ENCODE assay signal across 21 cellular contexts in the genomic region with DNA sequence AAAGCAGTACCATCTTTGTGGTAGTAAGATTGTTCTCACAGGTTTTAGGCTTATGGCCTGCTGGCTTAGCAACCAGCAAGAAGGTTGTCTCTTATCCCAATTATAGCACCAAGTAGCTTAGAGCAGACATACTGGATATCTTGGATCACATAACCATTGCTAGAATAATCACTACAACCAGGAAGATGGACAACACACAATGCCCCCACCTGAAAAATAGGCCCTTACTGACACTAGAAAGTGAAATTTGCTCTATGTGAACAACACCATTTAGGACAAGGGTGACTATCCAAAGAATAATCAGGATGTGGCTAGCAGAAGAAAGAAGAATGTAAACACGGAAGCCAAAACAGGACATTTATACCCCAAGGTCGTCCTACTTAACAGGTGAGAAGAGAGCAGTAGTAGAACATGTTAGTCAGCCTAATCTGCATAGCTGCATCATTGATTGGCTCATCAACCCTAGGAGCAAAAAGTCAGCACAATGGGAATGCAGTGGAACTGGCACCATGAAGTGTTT.
DNase-seq lines count a peak whose midpoint lies in the region; ATAC-seq, FAIRE-seq and TF ChIP-seq lines count a peak whose summit lies in the region.
"Had no signal": no experiment of that assay in that cellular context is flagged by ENCODE, and none has a peak within 500 bp of the region (broad histone marks: within the 10 kb centered on the region; RNA-seq: fewer than 3 reads in every experiment).

No MANE protein-coding gene starts in this region.

- H3K4me2 ChIP-seq in H9 (ENCODE audit: insufficient read depth, insufficient read length, low read length) (no peak overlapping the region), H1 (ENCODE audit: insufficient read depth in 1 of 2, low read depth in 2 of 2, low read length in 2 of 2) (no peak overlapping the region)

- H4K91ac ChIP-seq in H9 (ENCODE audit: insufficient read length, low read depth, low read length) (no peak overlapping the region), H1 (replicated peaks; ENCODE audit: insufficient read length, low read length) (no peak overlapping the region)

- H2BK15ac ChIP-seq in H9 (ENCODE audit: low read depth, low read length) (no peak overlapping the region), H1 (ENCODE audit: low read length) (no peak overlapping the region)

- TF ChIP-seq RAD21 in H1 (IDR thresholded peaks at IDR 0.05 in 1 of 2, conservative IDR thresholded peaks at IDR 0.05 in 1 of 2; ENCODE audit: low read depth in 2 of 2, low read length in 2 of 2) = no peak

- TF ChIP-seq EP300 in H1 (IDR thresholded peaks at IDR 0.05; ENCODE audit: borderline replicate concordance in 1 of 2, low read depth in 2 of 2, low read length in 2 of 2) = no peak

- TF ChIP-seq CTCF in H9 (conservative IDR thresholded peaks at IDR 0.05) = no peak
- no peak for TF ChIP-seq CTCF in H1 (IDR thresholded peaks at IDR 0.05; ENCODE audit: control extremely low read depth in 1 of 3, insufficient read depth in 1 of 3, low read depth in 1 of 3, low read length in 3 of 3)
- no peak for TF ChIP-seq CTCF in pancreas (IDR thresholded peaks at IDR 0.05)

- no peak overlapping the region for H2BK120ac ChIP-seq in H9 (ENCODE audit: low read depth, low read length, poor library complexity, severe bottlenecking)
- no peak overlapping the region for H2BK120ac ChIP-seq in H1 (replicated peaks; ENCODE audit: low read depth, low read length)

- H3K27me3 Mint-ChIP-seq in H9 (ENCODE audit: low read depth) = no peaks in the 10 kb centered on the region
- no peaks in the 10 kb centered on the region for H3K27me3 Mint-ChIP-seq in activated CD8-positive, alpha-beta T cell treated with anti-CD3 and anti-CD28 coated beads, Interleukin-2, amount 10 ng/mL, durations not matched to agents 7 days and 5 days (ENCODE audit: low read depth)

- H3K14ac ChIP-seq in H9 (ENCODE audit: insufficient read depth, low read length) = no peak overlapping the region
- no peak overlapping the region for H3K14ac ChIP-seq in H1 (ENCODE audit: insufficient read length)

- peaks cover 7 to 13% of the 10 kb centered on the region in 2 experiments for H3K4me1 Mint-ChIP-seq in H9
- H3K4me1 Mint-ChIP-seq in activated CD8-positive, alpha-beta T cell treated with anti-CD3 and anti-CD28 coated beads, Interleukin-2, amount 10 ng/mL, durations not matched to agents 7 days and 5 days (ENCODE audit: low read depth) = no peaks in the 10 kb centered on the region
- H3K4me1 Mint-ChIP-seq: activated CD4-positive, alpha-beta T cell treated with anti-CD3 and anti-CD28 coated beads for 36 hours; immature natural killer cell had no signal

- no peak overlapping the region for H3K27ac ChIP-seq in H9 (ENCODE audit: insufficient read length, low read depth, low read length)
- no peak overlapping the region for H3K27ac ChIP-seq in H1 (ENCODE audit: low read depth, low read length)
- peak overlapping the region in 2 of 4 donors; percentile 50 to 56 for H3K27ac ChIP-seq in pancreas
- H3K27ac ChIP-seq: C4-2B, cardiac muscle cell, uterus had no signal

- no peak overlapping the region for H3K18ac ChIP-seq in H9 (ENCODE audit: insufficient read length, low read depth, low read length)
- H3K18ac ChIP-seq in H1 (ENCODE audit: extremely low read depth, low read length) = no peak overlapping the region

- H2BK20ac ChIP-seq in H9 (ENCODE audit: low read depth, low read length, poor library complexity, severe bottlenecking) (no peak overlapping the region), H1 (ENCODE audit: low read length) (no peak overlapping the region)

- H3K23ac ChIP-seq in H9 (ENCODE audit: insufficient read length, low read depth, low read length) = no peak overlapping the region
- H3K23ac ChIP-seq in H1 (ENCODE audit: insufficient read length) = no peak overlapping the region

- POLR2A ChIA-PET in H1 (lab: Charles Lee; ENCODE audit: partially characterized antibody) = interaction anchor here (1.4 to 1.9 kb wide), 2 partner anchors 171 to 174 kb away, joined by 4 to 6 read pairs; no protein-coding TSS in a partner anchor
- POLR2A ChIA-PET in activated CD8-positive, alpha-beta T cell treated with anti-CD3 and anti-CD28 coated beads, Interleukin-2, amount 10 ng/mL, durations not matched to agents 7 days and 5 days (lab: Charles Lee) = no interaction called here

- peak overlapping the region in 1 of 3 experiments; percentile 87; a peak in 1 of 7 replicates for H3K27ac Mint-ChIP-seq in H9
- H3K27ac Mint-ChIP-seq in activated CD8-positive, alpha-beta T cell treated with anti-CD3 and anti-CD28 coated beads, Interleukin-2, amount 10 ng/mL, durations not matched to agents 7 days and 5 days = no peak overlapping the region
- H3K27ac Mint-ChIP-seq: activated CD4-positive, alpha-beta T cell treated with anti-CD3 and anti-CD28 coated beads for 36 hours; immature natural killer cell had no signal

- no peak overlapping the region for H4K5ac ChIP-seq in H9 (ENCODE audit: insufficient read length, low read depth, low read length)
- H4K5ac ChIP-seq in H1 (ENCODE audit: insufficient read length, low read depth, low read length) = no peak overlapping the region

- H3K79me1 ChIP-seq in H9 (ENCODE audit: insufficient read depth, low read depth, low read length, poor library complexity, severe bottlenecking) (no peaks in the 10 kb centered on the region), H1 (ENCODE audit: low read depth, low read length) (no peaks in the 10 kb centered on the region)

- H4K20me1 ChIP-seq in H9 (ENCODE audit: control insufficient read depth, insufficient read depth, insufficient read length) (no peaks in the 10 kb centered on the region), H1 (replicated peaks in 1 of 2; ENCODE audit: control insufficient read depth in 1 of 2, insufficient read depth in 2 of 2, low read length in 2 of 2) (no peaks in the 10 kb centered on the region)

- H3K4me1 ChIP-seq in H9 (ENCODE audit: insufficient read depth, low read length) (peaks cover 6% of the 10 kb centered on the region), H1 (replicated peaks in 1 of 4; ENCODE audit: control insufficient read depth in 3 of 4, insufficient read depth in 4 of 4, low read length in 3 of 4) (peaks cover 0 to 7% (median 3%) of the 10 kb centered on the region in 4 experiments; a peak in 3 of 7 replicates), pancreas (peaks cover 13 to 34% (median 29%) of the 10 kb centered on the region in 3 donors)
- H3K4me1 ChIP-seq: uterus had no signal

- H3K79me2 ChIP-seq in H9 (ENCODE audit: insufficient read depth, low read length) (no peaks in the 10 kb centered on the region), H1 (ENCODE audit: control insufficient read depth in 1 of 2, insufficient read depth in 2 of 2, low read length in 2 of 2) (no peaks in the 10 kb centered on the region)

- FAIRE-seq in H1 (lab: Jason Lieb, UNC) = no peak
- FAIRE-seq in pancreas (lab: Jason Lieb, UNC) = no peak
- FAIRE-seq: RCC 7860 had no signal

- peak; percentile 65 to 81 (median 76) for ATAC-seq in pancreas
- ATAC-seq in activated CD8-positive, alpha-beta T cell treated with anti-CD3 and anti-CD28 coated beads, Interleukin-2, amount 10 ng/mL, durations not matched to agents 7 days and 5 days = no peak
- ATAC-seq in HG02870 (IDR thresholded peaks at IDR 0.05; ENCODE audit: unreplicated experiment) = no peak
- ATAC-seq: activated CD4-positive, alpha-beta T cell treated with anti-CD3 and anti-CD28 coated beads for 36 hours; stimulated activated naive CD8-positive, alpha-beta T cell treated with anti-CD3 and anti-CD28 coated beads, Interleukin-15, Interleukin-2, amounts not matched to agents 100 U/mL and 50 U/mL, for 24 hours had no signal

- intact Hi-C loops in pancreas (cut with DNase I) = no loop called here

- no peaks in the 10 kb centered on the region for H3K23me2 ChIP-seq in H9 (ENCODE audit: insufficient read length, low read depth, low read length, poor library complexity, severe bottlenecking)
- H3K23me2 ChIP-seq in H1 (ENCODE audit: low read depth, low read length) = no peaks in the 10 kb centered on the region

- H3K27me3 ChIP-seq in H9 (ENCODE audit: insufficient read depth, low read length) (no peaks in the 10 kb centered on the region), H1 (replicated peaks in 1 of 4; ENCODE audit: control insufficient read depth in 3 of 4, extremely low read depth in 1 of 4, insufficient read depth in 3 of 4, low read length in 3 of 4) (no peaks in the 10 kb centered on the region), pancreas (no peaks in the 10 kb centered on the region)
- H3K27me3 ChIP-seq: uterus had no signal

- H3K4me3 ChIP-seq in H1 (ENCODE audit: extremely low read depth in 1 of 4, insufficient read depth in 2 of 4, low read depth in 3 of 4, low read length in 4 of 4) (no peak overlapping the region), pancreas (no peak overlapping the region)
- H3K4me3 ChIP-seq: cardiac muscle cell, uterus had no signal

- peak in 1 of 2 experiments; percentile 90; a peak in 2 of 3 replicates for TF ChIP-seq POLR2A in H1 (IDR thresholded peaks at IDR 0.05; ENCODE audit: control extremely low read depth in 1 of 2, low read depth in 2 of 2, low read length in 2 of 2)

- H3T11ph ChIP-seq in H9 (ENCODE audit: low read length) = peak overlapping the region; percentile 67

- no peaks in the 10 kb centered on the region for H3K9me3 ChIP-seq in H9 (ENCODE audit: control insufficient read depth, low read depth, low read length)
- no peaks in the 10 kb centered on the region for H3K9me3 ChIP-seq in H1 (ENCODE audit: insufficient read depth in 2 of 2, low read depth in 1 of 2, low read length in 1 of 2)
- H3K9me3 ChIP-seq in pancreas = no peaks in the 10 kb centered on the region
- H3K9me3 ChIP-seq: uterus had no signal

- no CpG with 5 or more reads among the region's 2 CpGs for WGBS in H9 (ENCODE audit: extremely low coverage, insufficient read length, low lambda C conversion rate)
- WGBS in H1 (ENCODE audit: extremely low coverage in 1 of 2, insufficient coverage in 1 of 2, insufficient read length in 1 of 2, insufficient replicate concordance in 2 of 2, low coverage in 1 of 2, low lambda C conversion rate in 2 of 2, missing lambda C conversion rate in 1 of 2), 2 experiments = 76% methylated on average over 2 of the region's 2 CpGs; no CpG with 5 or more reads in 1 of the 2 experiments
- 16 to 18% methylated on average over 2 of the region's 2 CpGs for WGBS in pancreas, 2 donors

- H3K36me3 Mint-ChIP-seq in H9 (ENCODE audit: insufficient read depth in 1 of 3, low read depth in 3 of 3) = no peaks in the 10 kb centered on the region
- no peaks in the 10 kb centered on the region for H3K36me3 Mint-ChIP-seq in activated CD8-positive, alpha-beta T cell treated with anti-CD3 and anti-CD28 coated beads, Interleukin-2, amount 10 ng/mL, durations not matched to agents 7 days and 5 days (ENCODE audit: low read depth)
- H3K36me3 Mint-ChIP-seq: immature natural killer cell had no signal

- DNase-seq in H9 (no peak), RPMI8226 (peak; percentile 3), H1 (ENCODE audit: low read depth in 1 of 2, low spot score in 2 of 2) (no peak), pancreas (no peak), globus pallidus (ENCODE audit: low spot score) (no peak)
- no peak for DNase-seq in activated naive CD4-positive, alpha-beta T cell (lab: John Stamatoyannopoulos, UW)
- DNase-seq in activated CD8-positive, alpha-beta T cell treated with anti-CD3 and anti-CD28 coated beads, Interleukin-2, amount 10 ng/mL, durations not matched to agents 7 days and 5 days = no peak
- DNase-seq: activated CD4-positive, alpha-beta T cell treated with anti-CD3 and anti-CD28 coated beads for 36 hours; activated naive CD4-positive, alpha-beta T cell treated with anti-CD3 and anti-CD28 coated beads, Interleukin-2, amount 50 U/mL, for 16 hours; effector memory CD4-positive, alpha-beta T cell; immature natural killer cell; Karpas-422; NCI-H187 treated with DMSO at 0.1 percent for 48 hours; NCI-H524 treated with DMSO at 0.1 percent for 48 hours; stimulated activated naive CD8-positive, alpha-beta T cell treated with anti-CD3 and anti-CD28 coated beads, Interleukin-15, Interleukin-2, amounts not matched to agents 100 U/mL and 50 U/mL, for 24 hours; T-helper 2 cell; uterus had no signal

- no peak overlapping the region for H3K4me3 Mint-ChIP-seq in H9
- no peak overlapping the region for H3K4me3 Mint-ChIP-seq in activated CD8-positive, alpha-beta T cell treated with anti-CD3 and anti-CD28 coated beads, Interleukin-2, amount 10 ng/mL, durations not matched to agents 7 days and 5 days
- H3K4me3 Mint-ChIP-seq: activated CD4-positive, alpha-beta T cell treated with anti-CD3 and anti-CD28 coated beads for 36 hours; immature natural killer cell had no signal

- H2BK5ac ChIP-seq in H9 (ENCODE audit: insufficient read length, low read length) (no peak overlapping the region), H1 (ENCODE audit: low read depth, low read length) (no peak overlapping the region; the same call in 1 of the 2 replicates)

- H4K8ac ChIP-seq in H9 (replicated peaks; ENCODE audit: insufficient read length, low read depth, low read length) (no peak overlapping the region), H1 (ENCODE audit: extremely low read depth, insufficient read depth, low read length) (no peak overlapping the region)

- no peak overlapping the region for H3K56ac ChIP-seq in H9 (ENCODE audit: insufficient read length, low read depth, low read length)
- no peak overlapping the region for H3K56ac ChIP-seq in H1 (replicated peaks; ENCODE audit: insufficient read length, low read depth, low read length)

- H2AK5ac ChIP-seq in H9 (ENCODE audit: insufficient read length, low read length) = no peak overlapping the region
- no peak overlapping the region for H2AK5ac ChIP-seq in H1 (ENCODE audit: low read depth, low read length)

- H2BK12ac ChIP-seq in H9 (ENCODE audit: insufficient read length, low read depth, low read length) (no peak overlapping the region), H1 (ENCODE audit: low read depth, low read length) (no peak overlapping the region)

- H3K9ac ChIP-seq in H9 (ENCODE audit: extremely low read depth, insufficient read length, low read length) (no peak overlapping the region), H1 (replicated peaks in 1 of 4; ENCODE audit: extremely low read depth in 1 of 4, low read depth in 3 of 4, low read length in 3 of 4) (no peak overlapping the region)

- no peaks in the 10 kb centered on the region for H3K36me3 ChIP-seq in H1 (ENCODE audit: control insufficient read depth in 2 of 4, insufficient read depth in 4 of 4, low read length in 3 of 4)
- no peaks in the 10 kb centered on the region for H3K36me3 ChIP-seq in pancreas
- H3K36me3 ChIP-seq: cardiac muscle cell, uterus had no signal

- no peaks in the 10 kb centered on the region for H3K9me3 Mint-ChIP-seq in H9
- no peaks in the 10 kb centered on the region for H3K9me3 Mint-ChIP-seq in activated CD8-positive, alpha-beta T cell treated with anti-CD3 and anti-CD28 coated beads, Interleukin-2, amount 10 ng/mL, durations not matched to agents 7 days and 5 days (ENCODE audit: insufficient read depth)

- CTCF ChIA-PET in H1 (lab: Charles Lee; ENCODE audit: partially characterized antibody) = no interaction called here
- CTCF ChIA-PET in activated CD8-positive, alpha-beta T cell treated with anti-CD3 and anti-CD28 coated beads, Interleukin-2, amount 10 ng/mL, durations not matched to agents 7 days and 5 days (lab: Charles Lee) = no interaction called here

- H3K4ac ChIP-seq in H9 (ENCODE audit: low read depth, low read length) (no peak overlapping the region), H1 (replicated peaks; ENCODE audit: insufficient read length, low read depth, low read length) (no peak overlapping the region)

- H2AFZ ChIP-seq in H9 (ENCODE audit: low read length) (no peak overlapping the region), H1 (ENCODE audit: low read length) (no peak overlapping the region)

Comparison
In these comparisons a context has a peak if more than half of its experiments do, and no peak if none do; other contexts are left out.
1. ATAC-seq: peak in pancreas (4 of 4); none in activated CD8-positive, alpha-beta T cell treated with anti-CD3 and anti-CD28 coated beads, Interleukin-2, amount 10 ng/mL, durations not matched to agents 7 days and 5 days (single experiment) and HG02870 (single experiment).